8 cellular contexts compared by ENCODE assay signal in the genomic region with DNA sequence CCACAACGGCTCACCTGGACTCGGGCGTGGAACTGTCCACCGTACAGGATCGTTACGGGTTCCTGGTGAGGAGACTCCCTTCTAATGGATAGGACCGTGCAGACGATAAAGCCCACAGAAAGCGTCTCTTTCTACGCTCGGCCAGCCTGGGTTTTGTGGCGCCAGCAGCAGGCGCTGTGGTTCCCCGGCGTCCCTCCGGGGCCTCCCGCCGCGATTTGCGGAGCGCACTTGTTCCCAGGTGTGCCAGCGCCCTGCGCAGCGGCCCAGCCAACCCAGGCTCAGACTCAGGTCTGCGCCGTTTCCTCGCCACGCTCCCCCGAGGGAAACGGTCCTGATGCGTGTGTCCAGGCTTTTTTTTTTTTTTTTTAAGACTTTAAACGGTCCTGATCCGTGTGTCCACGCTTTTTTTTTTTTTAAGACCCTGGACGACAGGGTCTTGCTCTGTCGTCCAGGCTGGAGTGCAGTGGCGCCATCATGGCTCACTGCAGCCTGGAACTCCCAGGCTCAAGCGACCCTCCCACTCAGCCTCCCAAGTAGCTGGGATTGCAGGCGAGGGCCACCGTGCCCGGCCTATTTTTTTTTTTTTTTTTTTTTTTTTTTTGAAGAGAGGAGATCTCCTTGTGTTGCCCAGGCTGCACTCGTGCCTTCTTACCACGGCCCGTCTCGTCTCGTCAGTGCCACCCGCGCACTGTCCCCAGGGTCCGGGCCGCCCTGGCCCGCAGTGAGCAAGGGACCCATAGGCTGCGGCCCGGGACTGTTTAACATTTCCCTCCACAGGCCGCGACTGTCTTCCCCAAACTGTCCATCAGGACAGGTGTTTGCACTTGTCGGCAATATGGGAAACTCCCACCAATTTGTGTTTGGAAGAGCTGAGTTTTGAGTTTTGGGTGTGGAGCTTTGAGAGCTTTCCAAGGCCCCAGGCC. TPM values are rescaled to one million over a fixed set of nuclear protein-coding genes. Genes with fewer than 3 reads are reported as not detected.
A peak's percentile ranks its signal among the peaks of the same experiment; 100 is the strongest.
DNase-seq lines count a peak whose midpoint lies in the region; ATAC-seq and TF ChIP-seq lines count a peak whose summit lies in the region.

No MANE protein-coding gene starts in this region.

- CTCF ChIA-PET in activated CD8-positive, alpha-beta T cell treated with anti-CD3 and anti-CD28 coated beads, Interleukin-2, amount 10 ng/mL, durations not matched to agents 7 days and 5 days (lab: Charles Lee), result interaction anchor here (0.6 kb wide), 1 partner anchor 150 kb away, joined by 3 read pairs; no protein-coding TSS in a partner anchor

- TF ChIP-seq CTCF in AG09319 (IDR thresholded peaks at IDR 0.05; ENCODE audit: low read depth, low read length), result peak; percentile 44

- in situ Hi-C loops in HAP-1 (cut with MboI; ENCODE audit: low sequenced_read_pairs), result no loop called here

- H3K9ac ChIP-seq in iPS-18a (ENCODE audit: low read length), result no peak overlapping the region

- no peaks in the 10 kb centered on the region for H3K36me3 Mint-ChIP-seq in activated CD8-positive, alpha-beta T cell treated with anti-CD3 and anti-CD28 coated beads, Interleukin-2, amount 10 ng/mL, durations not matched to agents 7 days and 5 days (ENCODE audit: low read depth)

- H3K9me3 ChIP-seq in HAP-1 (no peaks in the 10 kb centered on the region), iPS-18a (ENCODE audit: control insufficient read depth, low read depth, low read length) (no peaks in the 10 kb centered on the region)

- ATAC-seq in activated CD8-positive, alpha-beta T cell treated with anti-CD3 and anti-CD28 coated beads, Interleukin-2, amount 10 ng/mL, durations not matched to agents 7 days and 5 days, result peak; percentile 70
- ATAC-seq in stimulated activated naive CD8-positive, alpha-beta T cell treated with anti-CD3 and anti-CD28 coated beads, Interleukin-15, amount 100 ng/mL, for 72 hours, result peak; percentile 89
- no peak for ATAC-seq in GM21528 (IDR thresholded peaks at IDR 0.05; ENCODE audit: low FRiP score, unreplicated experiment)
- no peak for ATAC-seq in HG03521 (IDR thresholded peaks at IDR 0.05; ENCODE audit: unreplicated experiment)

- no peak overlapping the region for H3K27ac ChIP-seq in iPS-18a (ENCODE audit: low read length)

- no peaks in the 10 kb centered on the region; the same call in 1 of the 2 replicates for H3K4me1 ChIP-seq in HAP-1
- H3K4me1 ChIP-seq in iPS-18a (ENCODE audit: control insufficient read depth, low read depth, low read length), result no peaks in the 10 kb centered on the region

- no peaks in the 10 kb centered on the region for H3K9me3 Mint-ChIP-seq in activated CD8-positive, alpha-beta T cell treated with anti-CD3 and anti-CD28 coated beads, Interleukin-2, amount 10 ng/mL, durations not matched to agents 7 days and 5 days (ENCODE audit: insufficient read depth)
- H3K9me3 Mint-ChIP-seq in stimulated activated naive CD8-positive, alpha-beta T cell treated with anti-CD3 and anti-CD28 coated beads, Interleukin-15, amount 100 ng/mL, for 72 hours, result no peaks in the 10 kb centered on the region

- DNase-seq in AG09319 (ENCODE audit: extremely low read depth, low read depth), result no peak
- DNase-seq in HAP-1 (ENCODE audit: low spot score in 2 of 2), result peak; percentile 45 to 78
- DNase-seq in activated CD8-positive, alpha-beta T cell treated with anti-CD3 and anti-CD28 coated beads, Interleukin-2, amount 10 ng/mL, durations not matched to agents 7 days and 5 days, result peak; percentile 51
- peak; percentile 60 for DNase-seq in stimulated activated naive CD8-positive, alpha-beta T cell treated with anti-CD3 and anti-CD28 coated beads, Interleukin-15, amount 100 ng/mL, for 72 hours
- no peak for DNase-seq in DMS 273 (lab: John Stamatoyannopoulos, UW; ENCODE audit: unreplicated experiment)

- no peak overlapping the region for H3K27ac Mint-ChIP-seq in activated CD8-positive, alpha-beta T cell treated with anti-CD3 and anti-CD28 coated beads, Interleukin-2, amount 10 ng/mL, durations not matched to agents 7 days and 5 days
- no peak overlapping the region for H3K27ac Mint-ChIP-seq in stimulated activated naive CD8-positive, alpha-beta T cell treated with anti-CD3 and anti-CD28 coated beads, Interleukin-15, amount 100 ng/mL, for 72 hours

- H3K4me3 Mint-ChIP-seq in activated CD8-positive, alpha-beta T cell treated with anti-CD3 and anti-CD28 coated beads, Interleukin-2, amount 10 ng/mL, durations not matched to agents 7 days and 5 days, result no peak overlapping the region
- H3K4me3 Mint-ChIP-seq in stimulated activated naive CD8-positive, alpha-beta T cell treated with anti-CD3 and anti-CD28 coated beads, Interleukin-15, amount 100 ng/mL, for 72 hours, result peak overlapping the region; percentile 35 to 55

- peak overlapping the region; percentile 7; the same call in 1 of the 2 replicates for H3K4me3 ChIP-seq in HAP-1
- H3K4me3 ChIP-seq in iPS-18a (ENCODE audit: low read length), result peak overlapping the region; percentile 21

- H3K36me3 ChIP-seq in HAP-1 (replicated peaks) (no peaks in the 10 kb centered on the region), iPS-18a (ENCODE audit: control insufficient read depth, low read depth, low read length) (no peaks in the 10 kb centered on the region)

- H3K27me3 ChIP-seq in HAP-1 (ENCODE audit: low read depth) (no peaks in the 10 kb centered on the region), iPS-18a (ENCODE audit: control insufficient read depth, insufficient read depth, low read length) (peaks cover 14% of the 10 kb centered on the region)

- POLR2A ChIA-PET in activated CD8-positive, alpha-beta T cell treated with anti-CD3 and anti-CD28 coated beads, Interleukin-2, amount 10 ng/mL, durations not matched to agents 7 days and 5 days (lab: Charles Lee), result no interaction called here

- H3K27me3 Mint-ChIP-seq in activated CD8-positive, alpha-beta T cell treated with anti-CD3 and anti-CD28 coated beads, Interleukin-2, amount 10 ng/mL, durations not matched to agents 7 days and 5 days (ENCODE audit: low read depth), result peaks cover 42% of the 10 kb centered on the region
- H3K27me3 Mint-ChIP-seq in stimulated activated naive CD8-positive, alpha-beta T cell treated with anti-CD3 and anti-CD28 coated beads, Interleukin-15, amount 100 ng/mL, for 72 hours, result peaks cover 23% of the 10 kb centered on the region

- H3K4me1 Mint-ChIP-seq in activated CD8-positive, alpha-beta T cell treated with anti-CD3 and anti-CD28 coated beads, Interleukin-2, amount 10 ng/mL, durations not matched to agents 7 days and 5 days (ENCODE audit: low read depth), result peaks cover 8% of the 10 kb centered on the region
- peaks cover 16% of the 10 kb centered on the region for H3K4me1 Mint-ChIP-seq in stimulated activated naive CD8-positive, alpha-beta T cell treated with anti-CD3 and anti-CD28 coated beads, Interleukin-15, amount 100 ng/mL, for 72 hours

RNA-seq across cellular contexts. Expression of a gene that starts 23.8 kb away (rescaled TPM):
- total RNA-seq in activated CD8-positive, alpha-beta T cell treated with anti-CD3 and anti-CD28 coated beads, Interleukin-2, amount 10 ng/mL, durations not matched to agents 7 days and 5 days, result under 1 TPM in 1 of 2 experiments, not detected in 1; 0.16 TPM

RNA-seq across cellular contexts. Expression of a gene that starts 55.7 kb away (rescaled TPM):
- under 1 TPM; 0.26 to 0.32 TPM for total RNA-seq in activated CD8-positive, alpha-beta T cell treated with anti-CD3 and anti-CD28 coated beads, Interleukin-2, amount 10 ng/mL, durations not matched to agents 7 days and 5 days

Comparison
In these comparisons a context has a peak if more than half of its experiments do, and no peak if none do; other contexts are left out.
1. DNase-seq: peak in HAP-1 (2 of 2), activated CD8-positive, alpha-beta T cell treated with anti-CD3 and anti-CD28 coated beads, Interleukin-2, amount 10 ng/mL, durations not matched to agents 7 days and 5 days (single experiment) and stimulated activated naive CD8-positive, alpha-beta T cell treated with anti-CD3 and anti-CD28 coated beads, Interleukin-15, amount 100 ng/mL, for 72 hours (2 of 2); none in AG09319 (single experiment) and DMS 273 (single experiment).
2. ATAC-seq: peak in activated CD8-positive, alpha-beta T cell treated with anti-CD3 and anti-CD28 coated beads, Interleukin-2, amount 10 ng/mL, durations not matched to agents 7 days and 5 days (single experiment) and stimulated activated naive CD8-positive, alpha-beta T cell treated with anti-CD3 and anti-CD28 coated beads, Interleukin-15, amount 100 ng/mL, for 72 hours (single experiment); none in GM21528 (single experiment) and HG03521 (single experiment).